Comparison of ENCODE assay signal across 28 cellular contexts in the genomic region with DNA sequence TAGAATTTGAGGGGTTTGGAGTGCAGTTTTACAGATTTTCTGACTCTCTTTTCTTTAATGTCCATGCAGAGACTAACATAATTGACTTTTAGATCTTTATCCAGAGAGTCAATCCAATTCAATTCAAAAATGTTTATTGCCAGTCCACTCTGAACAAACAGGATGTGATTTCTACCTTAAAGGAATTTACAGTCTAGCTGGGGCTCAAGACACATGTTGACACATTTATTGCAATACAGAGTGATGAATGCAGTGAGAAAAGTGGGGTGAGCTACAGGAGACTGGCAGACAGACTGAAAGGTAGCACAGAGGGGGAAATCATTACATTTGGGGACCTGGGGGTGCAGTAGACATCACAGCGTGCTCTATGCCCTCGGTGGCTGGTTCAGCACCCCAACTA.
"Had no signal": no experiment of that assay in that cellular context is flagged by ENCODE, and none has a peak within 500 bp of the region (broad histone marks: within the 10 kb centered on the region; RNA-seq: fewer than 3 reads in every experiment).

No MANE protein-coding gene starts in this region.

- H3K4me1 ChIP-seq: heart right ventricle, pancreas, psoas muscle, sigmoid colon, transverse colon had no signal

- H3K9me3 ChIP-seq: esophagus squamous epithelium, heart right ventricle, pancreas, psoas muscle, sigmoid colon, transverse colon, vagina had no signal

- H3K4me2 ChIP-seq: smooth muscle cell had no signal

- H3K27ac ChIP-seq: brain microvascular endothelial cell, heart right ventricle, pancreas, psoas muscle, sigmoid colon, transverse colon, vagina, WERI-Rb-1 had no signal

- H3K27me3 ChIP-seq: brain microvascular endothelial cell, esophagus squamous epithelium, pancreas, sigmoid colon, transverse colon, vagina had no signal

- H3K36me3 ChIP-seq: brain microvascular endothelial cell, esophagus squamous epithelium, heart right ventricle, pancreas, sigmoid colon, transverse colon, vagina, WERI-Rb-1 had no signal

- ATAC-seq: activated CD4-positive, CD25-positive, alpha-beta regulatory T cell treated with anti-CD3 and anti-CD28 coated beads, Interleukin-2, amount 50 U/mL, for 24 hours; heart right ventricle; left cardiac atrium; naive thymus-derived CD8-positive, alpha-beta T cell; pancreas; psoas muscle; stimulated activated naive B cell treated with anti-CD40 and anti-IgM and Interleukin-4, amounts not matched to agents 10 μg/mL and 1 μg/mL and 100 μg/mL, for 72 hours had no signal

- H3K4me3 ChIP-seq: esophagus squamous epithelium, heart right ventricle, pancreas, psoas muscle, sigmoid colon, smooth muscle cell, transverse colon, vagina had no signal

- DNase-seq: activated CD4-positive, alpha-beta memory T cell treated with anti-CD3 and anti-CD28 coated beads, Interleukin-2, amount 10 ng/mL, durations not matched to agents 7 days and 5 days; activated CD4-positive, alpha-beta T cell treated with anti-CD3 and anti-CD28 coated beads for 48 hours; activated CD8-positive, alpha-beta memory T cell treated with anti-CD3 and anti-CD28 coated beads, Interleukin-2, amount 50 U/mL, for 48 hours; activated gamma-delta T cell treated with Interleukin-2 at 50 U/mL for 16 hours; activated naive CD4-positive, alpha-beta T cell treated with anti-CD3 and anti-CD28 coated beads, Interleukin-2, amount 50 U/mL, for 16 hours; activated T-cell treated with anti-CD3 and anti-CD28 coated beads, Interleukin-2, amount 50 U/mL, for 24 hours; amniotic stem cell; brain microvascular endothelial cell; central memory CD4-positive, alpha-beta T cell; endodermal cell; esophagus squamous epithelium; foreskin melanocyte; heart right ventricle; left cardiac atrium; naive thymus-derived CD8-positive, alpha-beta T cell; nucleus accumbens; pancreas; psoas muscle; sigmoid colon; stimulated activated CD4-positive, alpha-beta T cell treated with anti-CD3 and anti-CD28 coated beads, Interleukin-1b, Interleukin-23, amount 100 ng/mL, for 48 hours; stimulated activated CD4-positive, alpha-beta T cell treated with anti-CD3 and anti-CD28 coated beads, Interleukin-4, amount 100 ng/mL, for 4 hours; stimulated activated CD8-positive, alpha-beta memory T cell treated with anti-CD3 and anti-CD28 coated beads, Interleukin-4, amount 100 ng/mL, for 48 hours; stimulated activated naive B cell treated with anti-CD40 and anti-IgM and Interleukin-4, amounts not matched to agents 10 μg/mL and 1 μg/mL and 100 μg/mL, for 72 hours; transverse colon; WERI-Rb-1 had no signal
